6 cellular contexts compared by ENCODE assay signal in the genomic region with DNA sequence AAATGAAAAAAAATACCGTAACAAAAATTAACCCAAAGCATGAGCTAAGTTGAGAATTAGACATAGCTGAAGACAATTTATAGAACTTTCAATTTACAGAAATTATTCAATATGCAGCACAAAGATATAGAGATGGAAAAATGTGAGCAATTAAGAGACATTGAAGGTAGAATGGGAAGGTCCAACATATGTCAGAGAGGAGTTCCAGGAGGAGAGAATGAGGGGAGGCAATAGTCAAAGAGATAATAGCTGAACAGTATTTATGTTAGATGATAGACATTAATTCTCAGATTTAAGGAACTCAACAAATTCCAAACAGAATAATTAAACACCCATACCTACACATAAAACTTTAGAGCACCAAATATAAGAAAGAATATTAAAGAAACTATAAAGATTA.
"Had no signal": no experiment of that assay in that cellular context is flagged by ENCODE, and none has a peak within 500 bp of the region (broad histone marks: within the 10 kb centered on the region; RNA-seq: fewer than 3 reads in every experiment).

No MANE protein-coding gene starts in this region.

- DNase-seq: IMR-90, KBM-7, KG1 had no signal

- ATAC-seq: HepG2 had no signal

- H3K27ac ChIP-seq: HL-60 had no signal

- FAIRE-seq: HepG2, HTR-8/SVneo had no signal
